10 cellular contexts compared by ENCODE assay signal in genomic region chr14:51328089-51328941, GRCh38.
DNase-seq lines count a peak whose midpoint lies in the region; ATAC-seq, FAIRE-seq and TF ChIP-seq lines count a peak whose summit lies in the region.
"Had no signal": no experiment of that assay in that cellular context is flagged by ENCODE, and none has a peak within 500 bp of the region (broad histone marks: within the 10 kb centered on the region; RNA-seq: fewer than 3 reads in every experiment).

No MANE protein-coding gene starts in this region.

- TF ChIP-seq RAD21 in IMR-90 (IDR thresholded peaks at IDR 0.05; ENCODE audit: low read length): no peak

- H3K9me3 Mint-ChIP-seq in stimulated activated memory B cell treated with anti-CD40 and anti-IgM and Interleukin-4, amounts not matched to agents 10 μg/mL and 1 μg/mL and 100 μg/mL, for 72 hours: no peaks in the 10 kb centered on the region
- H3K9me3 Mint-ChIP-seq: activated naive CD8-positive, alpha-beta T cell treated with anti-CD3 and anti-CD28 coated beads, Interleukin-2, amount 10 ng/mL, durations not matched to agents 7 days and 5 days had no signal

- ATAC-seq in IMR-90 (ENCODE audit: low read depth) (peak; percentile 81), GM21381 (IDR thresholded peaks at IDR 0.05; ENCODE audit: unreplicated experiment) (no peak)
- ATAC-seq in stimulated activated memory B cell treated with anti-CD40 and anti-IgM and Interleukin-4, amounts not matched to agents 10 μg/mL and 1 μg/mL and 100 μg/mL, for 72 hours: no peak
- ATAC-seq: HCT116 had no signal

- H2BK15ac ChIP-seq in IMR-90 (ENCODE audit: low read depth, low read length): peak overlapping the region; percentile 51; the same call in 1 of the 3 replicates

- no peak overlapping the region for H3K27ac Mint-ChIP-seq in stimulated activated memory B cell treated with anti-CD40 and anti-IgM and Interleukin-4, amounts not matched to agents 10 μg/mL and 1 μg/mL and 100 μg/mL, for 72 hours
- H3K27ac Mint-ChIP-seq: activated naive CD8-positive, alpha-beta T cell treated with anti-CD3 and anti-CD28 coated beads, Interleukin-2, amount 10 ng/mL, durations not matched to agents 7 days and 5 days had no signal

- H3K4me2 ChIP-seq in IMR-90 (ENCODE audit: low read depth, low read length): peak overlapping the region; percentile 88

- H3K23ac ChIP-seq in IMR-90 (ENCODE audit: low read depth, low read length): peak overlapping the region; percentile 65

- peak overlapping the region; percentile 81 for H2AK9ac ChIP-seq in IMR-90 (replicated peaks; ENCODE audit: low read depth, low read length, poor library complexity)

- TF ChIP-seq POLR2A in IMR-90 (IDR thresholded peaks at IDR 0.05; ENCODE audit: low read depth, low read length): no peak
- no peak for TF ChIP-seq POLR2A in GM12891 (IDR thresholded peaks at IDR 0.05; ENCODE audit: low read depth, low read length)

- intact Hi-C loops in IMR-90 (cut with micrococcal nuclease): loop anchor here (5.0 kb wide), 1 partner anchor 39 kb away; no protein-coding TSS in a partner anchor

- no peak for FAIRE-seq in GM12891 (lab: Jason Lieb, UNC)

- H3K27me3 Mint-ChIP-seq in stimulated activated memory B cell treated with anti-CD40 and anti-IgM and Interleukin-4, amounts not matched to agents 10 μg/mL and 1 μg/mL and 100 μg/mL, for 72 hours: peaks cover 59% of the 10 kb centered on the region

- no peaks in the 10 kb centered on the region for H3K36me3 Mint-ChIP-seq in stimulated activated memory B cell treated with anti-CD40 and anti-IgM and Interleukin-4, amounts not matched to agents 10 μg/mL and 1 μg/mL and 100 μg/mL, for 72 hours
- H3K36me3 Mint-ChIP-seq: activated naive CD8-positive, alpha-beta T cell treated with anti-CD3 and anti-CD28 coated beads, Interleukin-2, amount 10 ng/mL, durations not matched to agents 7 days and 5 days had no signal

- H3K4me3 Mint-ChIP-seq in stimulated activated memory B cell treated with anti-CD40 and anti-IgM and Interleukin-4, amounts not matched to agents 10 μg/mL and 1 μg/mL and 100 μg/mL, for 72 hours: no peak overlapping the region
- H3K4me3 Mint-ChIP-seq: activated naive CD8-positive, alpha-beta T cell treated with anti-CD3 and anti-CD28 coated beads, Interleukin-2, amount 10 ng/mL, durations not matched to agents 7 days and 5 days had no signal

- peak overlapping the region; percentile 51 for H3K27ac ChIP-seq in IMR-90 (ENCODE audit: insufficient read depth, low read length)
- H3K27ac ChIP-seq in right atrium auricular region: peak overlapping the region; percentile 48 to 64

- peaks cover 4% of the 10 kb centered on the region for H3K9me1 ChIP-seq in IMR-90 (ENCODE audit: insufficient read depth, low read length)

- no peak for TF ChIP-seq CTCF in IMR-90 (conservative IDR thresholded peaks at IDR 0.05; ENCODE audit: low read depth, low read length)
- TF ChIP-seq CTCF in right atrium auricular region (IDR thresholded peaks at IDR 0.05): no peak

- CTCF ChIA-PET in IMR-90 (lab: Yijun Ruan, JAX): interaction anchor here (0.6 kb wide), 1 partner anchor 223 kb away, joined by 3 read pairs; no protein-coding TSS in a partner anchor

- dilution Hi-C loops in IMR-90 (cut with HindIII; ENCODE audit: low sequenced_read_pairs, unreplicated experiment): no loop called here

- peak overlapping the region; percentile 15; the same call in 1 of the 2 replicates for H3K4me3 ChIP-seq in IMR-90 (ENCODE audit: insufficient read depth, low read depth, low read length)
- H3K4me3 ChIP-seq in right atrium auricular region: no peak overlapping the region

- in situ Hi-C loops in IMR-90 (cut with MboI; ENCODE audit: low sequenced_read_pairs): no loop called here

- H2BK5ac ChIP-seq in IMR-90 (ENCODE audit: low read depth, low read length, poor library complexity, severe bottlenecking): peak overlapping the region; percentile 92

- 40% methylated on average over 1 of the region's 9 CpGs; no CpG with 5 or more reads in 1 of the 2 experiments for WGBS in IMR-90 (ENCODE audit: extremely low coverage in 2 of 2, insufficient read length in 1 of 2), 2 experiments

- H3K79me1 ChIP-seq in IMR-90 (ENCODE audit: low read depth in 1 of 2, low read length in 2 of 2): no peaks in the 10 kb centered on the region

- no peaks in the 10 kb centered on the region for H3K4me1 Mint-ChIP-seq in stimulated activated memory B cell treated with anti-CD40 and anti-IgM and Interleukin-4, amounts not matched to agents 10 μg/mL and 1 μg/mL and 100 μg/mL, for 72 hours

- BruUV-seq in IMR-90 (replicated peaks; lab: Mats Ljungman, UMichigan): no TSS peak

- peak overlapping the region; percentile 39 for H3K9ac ChIP-seq in IMR-90 (ENCODE audit: low read depth, low read length)

- peak overlapping the region; percentile 82 for H2AK5ac ChIP-seq in IMR-90 (ENCODE audit: low read depth, low read length)

- H4K20me1 ChIP-seq in IMR-90 (ENCODE audit: insufficient read depth, low read length): no peaks in the 10 kb centered on the region

- H4K8ac ChIP-seq in IMR-90 (ENCODE audit: low read depth in 2 of 2, low read length in 2 of 2): peak overlapping the region; percentile 19 to 89; a peak in 3 of 4 replicates

- no peaks in the 10 kb centered on the region for H3K9me3 ChIP-seq in IMR-90 (ENCODE audit: control insufficient read depth, insufficient read depth, low read length)
- H3K9me3 ChIP-seq in right atrium auricular region: no peaks in the 10 kb centered on the region

- H4K91ac ChIP-seq in IMR-90 (ENCODE audit: insufficient read depth, low read depth, low read length): peak overlapping the region; percentile 61

- peak overlapping the region; percentile 95 for H2BK20ac ChIP-seq in IMR-90 (ENCODE audit: low read depth, low read length)

- peak overlapping the region; percentile 94 for H2BK120ac ChIP-seq in IMR-90 (ENCODE audit: low read depth, low read length)

- peak overlapping the region; percentile 7; the same call in 1 of the 2 replicates for H3K56ac ChIP-seq in IMR-90 (ENCODE audit: extremely low read depth, insufficient read depth, low read length)

- DNase-seq in IMR-90: peak; percentile 82
- peak; percentile 59 for DNase-seq in activated CD8-positive, alpha-beta memory T cell treated with anti-CD3 and anti-CD28 coated beads for 24 hours
- DNase-seq in right atrium auricular region (ENCODE audit: low spot score): no peak
- peak; percentile 9 for DNase-seq in stimulated activated CD4-positive, alpha-beta T cell treated with anti-CD3 and anti-CD28 coated beads, Interleukin-4, amount 100 ng/mL, for 1 hour
- no peak for DNase-seq in NCI-H1930 (lab: John Stamatoyannopoulos, UW)
- no peak for DNase-seq in GM12891 (ENCODE audit: insufficient read length, low spot score)
- DNase-seq: activated naive CD8-positive, alpha-beta T cell treated with anti-CD3 and anti-CD28 coated beads, Interleukin-2, amount 10 ng/mL, durations not matched to agents 7 days and 5 days had no signal

- H2AFZ ChIP-seq in IMR-90 (replicated peaks; ENCODE audit: low read length, poor library complexity): peak overlapping the region; percentile 91

- no peaks in the 10 kb centered on the region for H3K27me3 ChIP-seq in IMR-90 (ENCODE audit: control insufficient read depth, insufficient read depth, low read length)
- no peaks in the 10 kb centered on the region for H3K27me3 ChIP-seq in right atrium auricular region

- H3K18ac ChIP-seq in IMR-90 (ENCODE audit: low read depth, low read length): peak overlapping the region; percentile 98

- POLR2A ChIA-PET in IMR-90 (lab: Charles Lee; ENCODE audit: unreplicated experiment): no interaction called here

- peak overlapping the region; percentile 80 for H3K14ac ChIP-seq in IMR-90 (replicated peaks; ENCODE audit: low read depth, low read length)

- H3K36me3 ChIP-seq in IMR-90 (ENCODE audit: control insufficient read depth, insufficient read depth, low read length): no peaks in the 10 kb centered on the region
- H3K36me3 ChIP-seq in right atrium auricular region: no peaks in the 10 kb centered on the region

- H3K4me1 ChIP-seq in IMR-90 (ENCODE audit: control insufficient read depth, insufficient read depth, low read length) (peaks cover 16% of the 10 kb centered on the region), right atrium auricular region (peaks cover 0 to 16% of the 10 kb centered on the region in 2 donors)

- H4K5ac ChIP-seq in IMR-90 (ENCODE audit: low read depth, low read length): peak overlapping the region; percentile 97

- H3K4ac ChIP-seq in IMR-90 (ENCODE audit: low read depth, low read length): peak overlapping the region; percentile 92

TF ChIP-seq in IMR-90, 13 proteins besides CTCF, POLR2A, EP300 and RAD21 (continues in another document):
- TF ChIP-seq USF2 (IDR thresholded peaks at IDR 0.05; ENCODE audit: low read depth, low read length): no peak
- no peak for TF ChIP-seq CHD1 (IDR thresholded peaks at IDR 0.05; ENCODE audit: low read depth, low read length)
- TF ChIP-seq CEBPB (IDR thresholded peaks at IDR 0.05; ENCODE audit: low read depth, low read length): no peak

TF ChIP-seq in GM12891, 5 proteins besides CTCF, POLR2A, EP300 and RAD21:
- no peak for TF ChIP-seq POLR2AphosphoS5 (IDR thresholded peaks at IDR 0.05; ENCODE audit: low read depth, low read length)

Comparison
In these comparisons a context has a peak if more than half of its experiments do, and no peak if none do; other contexts are left out.
1. DNase-seq: peak in IMR-90 (single experiment), activated CD8-positive, alpha-beta memory T cell treated with anti-CD3 and anti-CD28 coated beads for 24 hours (single experiment) and stimulated activated CD4-positive, alpha-beta T cell treated with anti-CD3 and anti-CD28 coated beads, Interleukin-4, amount 100 ng/mL, for 1 hour (single experiment); none in right atrium auricular region (single experiment), NCI-H1930 (0 of 2) and GM12891 (single experiment).